23 cellular contexts compared by ENCODE assay signal in genomic region chr9:18190671-18191374, GRCh38.
A peak's percentile ranks its signal among the peaks of the same experiment; 100 is the strongest.
DNase-seq lines count a peak whose midpoint lies in the region; ATAC-seq and TF ChIP-seq lines count a peak whose summit lies in the region.
"Had no signal": no experiment of that assay in that cellular context is flagged by ENCODE, and none has a peak within 500 bp of the region (broad histone marks: within the 10 kb centered on the region; RNA-seq: fewer than 3 reads in every experiment).

No MANE protein-coding gene starts in this region.

- in situ Hi-C loops in KBM-7 (cut with MboI; ENCODE audit: low pct_unique_long_range_greater_than_20kb, low sequenced_read_pairs) = no loop called here

- no peaks in the 10 kb centered on the region for H3K27me3 ChIP-seq in BE2C
- H3K27me3 ChIP-seq: pancreas, SJCRH30 had no signal

- ATAC-seq in HG02970 (IDR thresholded peaks at IDR 0.05; ENCODE audit: low FRiP score, unreplicated experiment) (no peak), HG03280 (IDR thresholded peaks at IDR 0.05; ENCODE audit: unreplicated experiment) (no peak)
- ATAC-seq: effector memory CD8-positive, alpha-beta T cell; naive thymus-derived CD4-positive, alpha-beta T cell; Panc1; T-helper 17 cell had no signal

- H3K27ac ChIP-seq in C4-2B = no peak overlapping the region
- H3K27ac ChIP-seq: pancreas, SJCRH30 had no signal

- H3K9me3 Mint-ChIP-seq in mesothelial cell of epicardium = no peaks in the 10 kb centered on the region

- no peaks in the 10 kb centered on the region for H3K36me3 ChIP-seq in BE2C
- H3K36me3 ChIP-seq: HAP-1, pancreas, SJCRH30 had no signal

- peak overlapping the region; percentile 69 for H3K27ac Mint-ChIP-seq in mesothelial cell of epicardium
- H3K27ac Mint-ChIP-seq: activated naive CD8-positive, alpha-beta T cell; CD4-positive, CD25-positive, alpha-beta regulatory T cell; effector memory CD8-positive, alpha-beta T cell; naive thymus-derived CD4-positive, alpha-beta T cell; T-helper 17 cell had no signal

- H3K36me3 Mint-ChIP-seq in mesothelial cell of epicardium = no peaks in the 10 kb centered on the region
- H3K36me3 Mint-ChIP-seq: activated naive CD8-positive, alpha-beta T cell; CD4-positive, CD25-positive, alpha-beta regulatory T cell; naive thymus-derived CD4-positive, alpha-beta T cell had no signal

- H3K27me3 Mint-ChIP-seq in mesothelial cell of epicardium (ENCODE audit: low read depth) = no peaks in the 10 kb centered on the region
- H3K27me3 Mint-ChIP-seq: activated naive CD8-positive, alpha-beta T cell; CD4-positive, CD25-positive, alpha-beta regulatory T cell; effector memory CD8-positive, alpha-beta T cell; T-helper 17 cell had no signal

- TF ChIP-seq CTCF in C4-2B (conservative IDR thresholded peaks at IDR 0.05) (peak; percentile 21), NB4 (IDR thresholded peaks at IDR 0.05; ENCODE audit: low read depth, low read length) (peak; percentile 12), mesothelial cell of epicardium (IDR thresholded peaks at IDR 0.05; ENCODE audit: unreplicated experiment) (no peak), BE2C (IDR thresholded peaks at IDR 0.05; ENCODE audit: low read depth, low read length) (no peak)

- H3K4me3 ChIP-seq in NB4 (ENCODE audit: low read depth, low read length) (no peak overlapping the region), BE2C (ENCODE audit: low read depth, low read length) (no peak overlapping the region)
- H3K4me3 ChIP-seq: HAP-1, pancreas, SJCRH30 had no signal

- DNase-seq in NB4 (ENCODE audit: low read depth) (peak; percentile 17), dermis blood vessel endothelial cell (peak; percentile 8), mesothelial cell of epicardium (ENCODE audit: low spot score in 2 of 2, unreplicated experiment in 2 of 2) (no peak), KBM-7 (no peak), BE2C (no peak)
- DNase-seq: ACHN; activated CD4-positive, alpha-beta T cell treated with anti-CD3 and anti-CD28 coated beads, Interleukin-2, amount 50 U/mL, for 1 hour; CD4-positive, CD25-positive, alpha-beta regulatory T cell; effector memory CD8-positive, alpha-beta T cell; Karpas-422; naive thymus-derived CD4-positive, alpha-beta T cell; NCI-H1092 treated with DMSO at 0.1 percent for 48 hours; NCI-H2029 treated with DMSO at 0.1 percent for 48 hours; substantia nigra; T-helper 17 cell had no signal

- H3K4me1 ChIP-seq in BE2C = no peaks in the 10 kb centered on the region

- H3K4me1 Mint-ChIP-seq in mesothelial cell of epicardium = peaks cover 41% of the 10 kb centered on the region
- H3K4me1 Mint-ChIP-seq: CD4-positive, CD25-positive, alpha-beta regulatory T cell; naive thymus-derived CD4-positive, alpha-beta T cell; T-helper 17 cell had no signal

- no peak for TF ChIP-seq POLR2A in NB4 (IDR thresholded peaks at IDR 0.05; ENCODE audit: extremely low read depth, insufficient read length)

- H3K9me3 ChIP-seq in BE2C = no peaks in the 10 kb centered on the region
- H3K9me3 ChIP-seq: HAP-1, pancreas, SJCRH30 had no signal

- no peak overlapping the region for H3K4me3 Mint-ChIP-seq in mesothelial cell of epicardium
- H3K4me3 Mint-ChIP-seq: activated naive CD8-positive, alpha-beta T cell; CD4-positive, CD25-positive, alpha-beta regulatory T cell; effector memory CD8-positive, alpha-beta T cell; naive thymus-derived CD4-positive, alpha-beta T cell; T-helper 17 cell had no signal

Comparison
In these comparisons a context has a peak if more than half of its experiments do, and no peak if none do; other contexts are left out.
1. CTCF ChIP-seq: peak in C4-2B (single experiment) and NB4 (single experiment); none in mesothelial cell of epicardium (single experiment) and BE2C (single experiment).
2. DNase-seq: peak in NB4 (single experiment) and dermis blood vessel endothelial cell (single experiment); none in mesothelial cell of epicardium (0 of 2), KBM-7 (single experiment) and BE2C (single experiment).